31 cellular contexts compared by ENCODE assay signal in genomic region chr9:92159058-92159457, GRCh38.
"Had no signal": no experiment of that assay in that cellular context is flagged by ENCODE, and none has a peak within 500 bp of the region (broad histone marks: within the 10 kb centered on the region; RNA-seq: fewer than 3 reads in every experiment).

No MANE protein-coding gene starts in this region.

- H3K27me3 ChIP-seq: adrenal gland, body of pancreas, colonic mucosa had no signal

- H3K4me1 ChIP-seq: body of pancreas, colonic mucosa, esophagus squamous epithelium had no signal

- H3K4me3 ChIP-seq: adrenal gland, body of pancreas, colonic mucosa, dorsolateral prefrontal cortex, esophagus squamous epithelium, gastroesophageal sphincter had no signal

- DNase-seq: activated CD4-positive, alpha-beta memory T cell treated with anti-CD3 and anti-CD28 coated beads for 36 hours; activated CD4-positive, alpha-beta T cell treated with anti-CD3 and anti-CD28 coated beads for 36 hours; activated CD4-positive, alpha-beta T cell treated with anti-CD3 and anti-CD28 coated beads, Interleukin-2, amount 10 ng/mL, durations not matched to agents 24 days and 14 days; activated CD4-positive, CD25-positive, alpha-beta regulatory T cell; activated CD4-positive, CD25-positive, alpha-beta regulatory T cell treated with anti-CD3 and anti-CD28 coated beads, Interleukin-2, amount 50 U/mL, for 72 hours; activated CD8-positive, alpha-beta memory T cell treated with anti-CD3 and anti-CD28 coated beads, Interleukin-2, amount 10 ng/mL, durations not matched to agents 7 days and 5 days; activated CD8-positive, alpha-beta memory T cell treated with anti-CD3 and anti-CD28 coated beads, Interleukin-2, amount 50 U/mL, for 4 hours; activated CD8-positive, alpha-beta T cell treated with anti-CD3 and anti-CD28 coated beads, Interleukin-2, amount 10 ng/mL, durations not matched to agents 7 days and 5 days; activated effector memory CD4-positive, alpha-beta T cell treated with anti-CD3 and anti-CD28 coated beads, Interleukin-2, amount 50 U/mL, for 16 hours; activated naive CD4-positive, alpha-beta T cell treated with anti-CD3 and anti-CD28 coated beads for 36 hours; activated naive CD8-positive, alpha-beta T cell treated with anti-CD3 and anti-CD28 coated beads for 36 hours; activated naive CD8-positive, alpha-beta T cell treated with anti-CD3 and anti-CD28 coated beads, Interleukin-2, amount 50 U/mL, for 24 hours; activated T-cell treated with anti-CD3 and anti-CD28 coated beads, Interleukin-2, amount 50 U/mL, for 1 hour; activated T-cell treated with anti-CD3 and anti-CD28 coated beads, Interleukin-2, amount 50 U/mL, for 48 hours; amygdala; aorta; body of pancreas; caudate nucleus; colonic mucosa; dorsolateral prefrontal cortex; effector memory CD8-positive, alpha-beta T cell; esophagus squamous epithelium; foreskin melanocyte; T-helper 2 cell had no signal

- ATAC-seq: activated CD4-positive, alpha-beta T cell treated with anti-CD3 and anti-CD28 coated beads for 36 hours; activated CD8-positive, alpha-beta memory T cell treated with anti-CD3 and anti-CD28 coated beads, Interleukin-2, amount 10 ng/mL, durations not matched to agents 7 days and 5 days; activated CD8-positive, alpha-beta T cell treated with anti-CD3 and anti-CD28 coated beads, Interleukin-2, amount 10 ng/mL, durations not matched to agents 7 days and 5 days; activated naive CD8-positive, alpha-beta T cell treated with anti-CD3 and anti-CD28 coated beads, Interleukin-2, amount 50 U/mL, for 24 hours; body of pancreas; effector memory CD8-positive, alpha-beta T cell; gastroesophageal sphincter had no signal

- H3K36me3 Mint-ChIP-seq: activated CD4-positive, alpha-beta memory T cell treated with anti-CD3 and anti-CD28 coated beads for 36 hours; activated CD8-positive, alpha-beta memory T cell treated with anti-CD3 and anti-CD28 coated beads, Interleukin-2, amount 10 ng/mL, durations not matched to agents 7 days and 5 days; activated naive CD4-positive, alpha-beta T cell treated with anti-CD3 and anti-CD28 coated beads, Interleukin-2, amount 50 U/mL, for 24 hours; activated naive CD8-positive, alpha-beta T cell treated with anti-CD3 and anti-CD28 coated beads for 36 hours had no signal

- H3K36me3 ChIP-seq: adrenal gland, colonic mucosa, esophagus squamous epithelium, gastroesophageal sphincter had no signal

- H3K9me3 Mint-ChIP-seq: activated CD4-positive, alpha-beta T cell treated with anti-CD3 and anti-CD28 coated beads, Interleukin-2, amount 10 ng/mL, durations not matched to agents 24 days and 14 days; activated naive CD4-positive, alpha-beta T cell treated with anti-CD3 and anti-CD28 coated beads for 36 hours; dendritic cell treated with granulocyte-macrophage colony-stimulating factor and Interleukin-4, amounts not matched to agents 40 ng/mL and 50 ng/mL, for 4 days had no signal

- H3K4me3 Mint-ChIP-seq: activated CD4-positive, alpha-beta memory T cell treated with anti-CD3 and anti-CD28 coated beads for 36 hours; activated CD4-positive, alpha-beta T cell treated with anti-CD3 and anti-CD28 coated beads for 36 hours; activated CD4-positive, alpha-beta T cell treated with anti-CD3 and anti-CD28 coated beads, Interleukin-2, amount 10 ng/mL, durations not matched to agents 24 days and 14 days; activated CD8-positive, alpha-beta memory T cell treated with anti-CD3 and anti-CD28 coated beads, Interleukin-2, amount 10 ng/mL, durations not matched to agents 7 days and 5 days; activated CD8-positive, alpha-beta T cell treated with anti-CD3 and anti-CD28 coated beads, Interleukin-2, amount 10 ng/mL, durations not matched to agents 7 days and 5 days; activated naive CD4-positive, alpha-beta T cell treated with anti-CD3 and anti-CD28 coated beads for 36 hours; activated naive CD4-positive, alpha-beta T cell treated with anti-CD3 and anti-CD28 coated beads, Interleukin-2, amount 50 U/mL, for 24 hours; activated naive CD8-positive, alpha-beta T cell treated with anti-CD3 and anti-CD28 coated beads for 36 hours; activated naive CD8-positive, alpha-beta T cell treated with anti-CD3 and anti-CD28 coated beads, Interleukin-2, amount 50 U/mL, for 24 hours; activated T-helper 1 cell treated with anti-CD3 and anti-CD28 coated beads, Interleukin-12 subunit alpha, Interleukin-12 subunit beta, Interleukin-2, Interleukin-4 antibody, amounts not matched to agents 30 ng/mL and 10 ng/mL and 1 ng/mL, durations not matched to agents 14 hours and 24 hours and 36 hours; dendritic cell treated with granulocyte-macrophage colony-stimulating factor and Interleukin-4, amounts not matched to agents 40 ng/mL and 50 ng/mL, for 4 days; effector memory CD8-positive, alpha-beta T cell had no signal

- H3K27ac ChIP-seq: adrenal gland, body of pancreas, colonic mucosa, dorsolateral prefrontal cortex, epithelial cell of prostate, esophagus squamous epithelium, gastroesophageal sphincter had no signal

- H3K4me1 Mint-ChIP-seq: activated CD4-positive, alpha-beta T cell treated with anti-CD3 and anti-CD28 coated beads for 36 hours; activated CD4-positive, alpha-beta T cell treated with anti-CD3 and anti-CD28 coated beads, Interleukin-2, amount 10 ng/mL, durations not matched to agents 24 days and 14 days; activated naive CD4-positive, alpha-beta T cell treated with anti-CD3 and anti-CD28 coated beads, Interleukin-2, amount 50 U/mL, for 24 hours; activated naive CD8-positive, alpha-beta T cell treated with anti-CD3 and anti-CD28 coated beads for 36 hours; activated naive CD8-positive, alpha-beta T cell treated with anti-CD3 and anti-CD28 coated beads, Interleukin-2, amount 50 U/mL, for 24 hours had no signal

- H3K9me3 ChIP-seq: adrenal gland, body of pancreas, colonic mucosa, esophagus squamous epithelium, gastroesophageal sphincter had no signal

- H3K27ac Mint-ChIP-seq: activated CD4-positive, alpha-beta memory T cell treated with anti-CD3 and anti-CD28 coated beads for 36 hours; activated CD4-positive, alpha-beta T cell treated with anti-CD3 and anti-CD28 coated beads for 36 hours; activated CD4-positive, alpha-beta T cell treated with anti-CD3 and anti-CD28 coated beads, Interleukin-2, amount 10 ng/mL, durations not matched to agents 24 days and 14 days; activated CD8-positive, alpha-beta memory T cell treated with anti-CD3 and anti-CD28 coated beads, Interleukin-2, amount 10 ng/mL, durations not matched to agents 7 days and 5 days; activated CD8-positive, alpha-beta T cell treated with anti-CD3 and anti-CD28 coated beads, Interleukin-2, amount 10 ng/mL, durations not matched to agents 7 days and 5 days; activated naive CD4-positive, alpha-beta T cell treated with anti-CD3 and anti-CD28 coated beads for 36 hours; activated naive CD4-positive, alpha-beta T cell treated with anti-CD3 and anti-CD28 coated beads, Interleukin-2, amount 50 U/mL, for 24 hours; activated naive CD8-positive, alpha-beta T cell treated with anti-CD3 and anti-CD28 coated beads for 36 hours; activated naive CD8-positive, alpha-beta T cell treated with anti-CD3 and anti-CD28 coated beads, Interleukin-2, amount 50 U/mL, for 24 hours; activated T-helper 1 cell treated with anti-CD3 and anti-CD28 coated beads, Interleukin-12 subunit alpha, Interleukin-12 subunit beta, Interleukin-2, Interleukin-4 antibody, amounts not matched to agents 30 ng/mL and 10 ng/mL and 1 ng/mL, durations not matched to agents 14 hours and 24 hours and 36 hours; activated T-helper 2 cell treated with anti-CD3 and anti-CD28 coated beads, Interferon-gamma antibody, Interleukin-2, Interleukin-4, amounts not matched to agents 10 μg/mL and 5 μg/mL and 100 μg/mL, durations not matched to agents 14 hours and 24 hours and 36 hours; dendritic cell treated with granulocyte-macrophage colony-stimulating factor and Interleukin-4, amounts not matched to agents 40 ng/mL and 50 ng/mL, for 4 days; effector memory CD8-positive, alpha-beta T cell had no signal
